Comparison of ENCODE assay signal across 8 cellular contexts in genomic region chr17:18261146-18261515, GRCh38. TPM values are rescaled to one million over a fixed set of nuclear protein-coding genes. Genes with fewer than 3 reads are reported as not detected.
DNase-seq lines count a peak whose midpoint lies in the region; ATAC-seq, FAIRE-seq and TF ChIP-seq lines count a peak whose summit lies in the region.

No MANE protein-coding gene starts in this region.

- CTCF ChIA-PET in CD4-positive, alpha-beta memory T cell (lab: Charles Lee; ENCODE audit: partially characterized antibody), result no interaction called here

- no peaks in the 10 kb centered on the region for H3K9me3 ChIP-seq in CD4-positive, alpha-beta memory T cell (ENCODE audit: control insufficient read depth in 1 of 2, low read length in 2 of 2)
- H3K9me3 ChIP-seq in kidney (ENCODE audit: control insufficient read depth in 1 of 2, low read length in 2 of 2), result no peaks in the 10 kb centered on the region

- peak overlapping the region; percentile 96 for H3K27ac ChIP-seq in CD4-positive, alpha-beta memory T cell (ENCODE audit: low read depth, low read length)
- H3K27ac ChIP-seq in caudate nucleus (ENCODE audit: low read depth, low read length) (peak overlapping the region; percentile 91), kidney (ENCODE audit: low read depth in 2 of 2, low read length in 2 of 2) (peak overlapping the region; percentile 96 to 97)

- peak overlapping the region; percentile 15 to 93 (median 86) for H3K27ac Mint-ChIP-seq in CD4-positive, alpha-beta memory T cell

- H3K4me3 ChIP-seq in CD4-positive, alpha-beta memory T cell (ENCODE audit: low read length in 2 of 2), result peak overlapping the region; percentile 66 to 91
- peak overlapping the region; percentile 79 to 92 for H3K4me3 ChIP-seq in kidney (ENCODE audit: low read length in 2 of 2)

- peak overlapping the region; percentile 78 to 99 for H3K9ac ChIP-seq in kidney (ENCODE audit: low read length in 2 of 2)

- H3K4me1 ChIP-seq in CD4-positive, alpha-beta memory T cell (ENCODE audit: insufficient read depth, low read length), result peaks cover 47% of the 10 kb centered on the region
- H3K4me1 ChIP-seq in kidney (ENCODE audit: control insufficient read depth in 1 of 2, insufficient read depth in 1 of 2, low read depth in 1 of 2, low read length in 2 of 2), result peaks cover 23 to 40% of the 10 kb centered on the region in 2 donors

- peak in 1 of 5 donors; percentile 58 for DNase-seq in CD4-positive, alpha-beta memory T cell
- DNase-seq in RPMI8226, result peak; percentile 76
- peak in 12 of 61 donors; percentile 17 to 74 (median 27) for DNase-seq in caudate nucleus (lab: John Stamatoyannopoulos, UW)
- peak; percentile 95 for DNase-seq in kidney
- peak; percentile 41 for DNase-seq in stimulated activated CD4-positive, alpha-beta T cell treated with anti-CD3 and anti-CD28 coated beads, Interleukin-4, amount 100 ng/mL, for 24 hours
- DNase-seq in NCI-H446 treated with DMSO at 0.1 percent for 48 hours (lab: John Stamatoyannopoulos, UW), result no peak
- no peak for DNase-seq in NCI-H1930 (lab: John Stamatoyannopoulos, UW)

- peaks cover 26% of the 10 kb centered on the region for H3K36me3 ChIP-seq in CD4-positive, alpha-beta memory T cell (ENCODE audit: insufficient read depth, low read length)
- peaks cover 9 to 28% of the 10 kb centered on the region in 2 donors for H3K36me3 ChIP-seq in kidney (ENCODE audit: control insufficient read depth in 1 of 2, insufficient read depth in 2 of 2, low read length in 2 of 2)

- peaks cover 4 to 18% of the 10 kb centered on the region in 2 donors for H3K36me3 Mint-ChIP-seq in CD4-positive, alpha-beta memory T cell

- TF ChIP-seq CTCF in kidney (IDR thresholded peaks at IDR 0.05; ENCODE audit: borderline replicate concordance, extremely low read depth, insufficient read depth), result no peak

- no peak for FAIRE-seq in kidney (lab: Jason Lieb, UNC)

- H3K4me1 Mint-ChIP-seq in CD4-positive, alpha-beta memory T cell, result peaks cover 14 to 50% (median 33%) of the 10 kb centered on the region in 4 donors

- peak; percentile 15 for ATAC-seq in GM21723 (IDR thresholded peaks at IDR 0.05; ENCODE audit: unreplicated experiment)

- H3K27me3 ChIP-seq in CD4-positive, alpha-beta memory T cell (ENCODE audit: insufficient read depth, low read length), result no peaks in the 10 kb centered on the region

- peak overlapping the region; percentile 80 to 90 (median 82) for H3K4me3 Mint-ChIP-seq in CD4-positive, alpha-beta memory T cell

- POLR2A ChIA-PET in CD4-positive, alpha-beta memory T cell (lab: Charles Lee; ENCODE audit: partially characterized antibody), result interaction anchor here (1.0 to 3.5 kb wide), 5 partner anchors 11 to 78 kb away, joined by 3 to 31 read pairs (median 4); partner anchors contain the start of genes ALKBH5, SMCR8 and TOP3A

- no peaks in the 10 kb centered on the region for H3K9me3 Mint-ChIP-seq in CD4-positive, alpha-beta memory T cell

- H3K27me3 Mint-ChIP-seq in CD4-positive, alpha-beta memory T cell, result no peaks in the 10 kb centered on the region

- intact Hi-C loops in CD4-positive, alpha-beta memory T cell (cut with micrococcal nuclease), result no loop called here
- intact Hi-C loops in kidney (cut with DNase I), result no loop called here

RNA-seq across cellular contexts. Expression of gene MIEF2, which starts 0.7 kb away (rescaled TPM):
- 10 to 100 TPM; 18.2 to 19.3 TPM for total RNA-seq in CD4-positive, alpha-beta memory T cell
- 10 to 100 TPM in 1 of 2 donors, 1 to 10 TPM in 1; 9.9 to 10.9 TPM for polyA plus RNA-seq in CD4-positive, alpha-beta memory T cell
- total RNA-seq in kidney, result 25.3 TPM
- polyA plus RNA-seq in kidney (ENCODE audit: insufficient read depth, low read depth, low replicate concordance), result 19.3 TPM

RNA-seq across cellular contexts. Expression of gene FLII, which starts 2.6 kb away (rescaled TPM):
- 100 to 1,000 TPM; 333 to 344 TPM for total RNA-seq in CD4-positive, alpha-beta memory T cell
- polyA plus RNA-seq in CD4-positive, alpha-beta memory T cell, result 100 to 1,000 TPM; 113 to 204 TPM
- total RNA-seq in kidney, result 301 TPM
- 139 TPM for polyA plus RNA-seq in kidney (ENCODE audit: insufficient read depth, low read depth, low replicate concordance)

RNA-seq across cellular contexts. Expression of gene LLGL1, which starts 35.7 kb away (rescaled TPM):
- 10 to 100 TPM; 19.9 to 20.5 TPM for total RNA-seq in CD4-positive, alpha-beta memory T cell
- polyA plus RNA-seq in CD4-positive, alpha-beta memory T cell, result 1 to 10 TPM in 1 of 2 donors, under 1 TPM in 1; 0.25 to 1.3 TPM
- 13.7 TPM for total RNA-seq in kidney
- polyA plus RNA-seq in kidney (ENCODE audit: insufficient read depth, low read depth, low replicate concordance), result 8.0 TPM

RNA-seq across cellular contexts. Expression of gene TOP3A, which starts 53.7 kb away (rescaled TPM):
- 10 to 100 TPM; 43.8 to 55.2 TPM for total RNA-seq in CD4-positive, alpha-beta memory T cell
- polyA plus RNA-seq in CD4-positive, alpha-beta memory T cell, result 10 to 100 TPM in 1 of 2 donors, 1 to 10 TPM in 1; 6.2 to 19.1 TPM
- 30.3 TPM for total RNA-seq in kidney
- polyA plus RNA-seq in kidney (ENCODE audit: insufficient read depth, low read depth, low replicate concordance), result 7.9 TPM

RNA-seq across cellular contexts. Expression of gene SMCR8, which starts 54.0 kb away (rescaled TPM):
- 10 to 100 TPM; 49.7 to 51.3 TPM for total RNA-seq in CD4-positive, alpha-beta memory T cell
- 1 to 10 TPM in 1 of 2 donors, under 1 TPM in 1; 0.47 to 5.2 TPM for polyA plus RNA-seq in CD4-positive, alpha-beta memory T cell
- 22.4 TPM for total RNA-seq in kidney
- polyA plus RNA-seq in kidney (ENCODE audit: insufficient read depth, low read depth, low replicate concordance), result 3.1 TPM

Comparison
In these comparisons a context has a peak if more than half of its experiments do, and no peak if none do; other contexts are left out.
1. DNase-seq: peak in RPMI8226 (single experiment), kidney (single experiment) and stimulated activated CD4-positive, alpha-beta T cell treated with anti-CD3 and anti-CD28 coated beads, Interleukin-4, amount 100 ng/mL, for 24 hours (single experiment); none in NCI-H446 treated with DMSO at 0.1 percent for 48 hours (single experiment) and NCI-H1930 (0 of 2).
2. Peak in every context shown above with its lines, with median percentiles within 50 percentile points of each other: H3K27ac ChIP-seq.